In the genomic region with DNA sequence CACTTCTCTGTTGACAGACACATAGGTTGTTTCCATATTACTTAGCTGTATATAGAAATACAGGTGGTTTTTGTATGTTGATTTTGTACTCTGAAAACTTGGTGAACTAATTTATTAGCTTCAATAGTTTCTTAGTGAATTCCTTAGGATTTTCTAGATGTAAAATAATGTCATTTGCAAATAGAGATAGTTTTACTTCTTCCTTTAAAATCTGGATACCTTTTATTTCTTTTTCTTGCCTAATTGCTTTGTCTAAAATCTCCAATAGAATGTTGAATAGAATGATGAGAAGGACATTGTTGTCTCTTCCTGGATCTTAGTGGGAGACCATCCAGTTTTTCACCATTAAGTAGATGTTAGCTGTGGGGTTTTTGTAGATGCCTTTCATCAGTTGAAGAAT, we compare ENCODE assay signal across 25 cellular contexts.
"Had no signal": no experiment of that assay in that cellular context is flagged by ENCODE, and none has a peak within 500 bp of the region (broad histone marks: within the 10 kb centered on the region; RNA-seq: fewer than 3 reads in every experiment).

No MANE protein-coding gene starts in this region.

- H3K4me3 ChIP-seq: body of pancreas, K562 had no signal

- H3K4me1 ChIP-seq: body of pancreas had no signal

- DNase-seq: activated B cell treated with CpG ODN at 0.5 μM for 24 hours; activated CD4-positive, alpha-beta T cell treated with anti-CD3 and anti-CD28 coated beads for 1 hour; activated CD4-positive, alpha-beta T cell treated with anti-CD3 and anti-CD28 coated beads, Interleukin-2, amount 10 ng/mL, durations not matched to agents 24 days and 14 days; activated CD4-positive, alpha-beta T cell treated with anti-CD3 and anti-CD28 coated beads, Interleukin-2, amount 50 U/mL, for 48 hours; activated CD8-positive, alpha-beta memory T cell treated with anti-CD3 and anti-CD28 coated beads, Interleukin-2, amount 10 ng/mL, durations not matched to agents 7 days and 5 days; activated gamma-delta T cell treated with Interleukin-2 at 50 U/mL for 16 hours; activated naive CD4-positive, alpha-beta T cell treated with anti-CD3 and anti-CD28 coated beads, Interleukin-2, amount 50 U/mL, for 16 hours; activated T-cell treated with anti-CD3 and anti-CD28 coated beads, Interleukin-2, amount 50 U/mL, for 48 hours; aorta; body of pancreas; central memory CD4-positive, alpha-beta T cell; Karpas-422; NCI-H146; NCI-H187 treated with DMSO at 0.1 percent for 48 hours; NCI-H2081 treated with DMSO at 0.1 percent for 48 hours; NCI-H446; NCI-H524; PC-3; SIG-M5; T-helper 2 cell; T1000 had no signal

- H3K27me3 Mint-ChIP-seq: activated B cell treated with CpG ODN at 0.5 μM for 24 hours; activated CD8-positive, alpha-beta memory T cell treated with anti-CD3 and anti-CD28 coated beads, Interleukin-2, amount 10 ng/mL, durations not matched to agents 7 days and 5 days had no signal

- H3K27ac Mint-ChIP-seq: activated B cell treated with CpG ODN at 0.5 μM for 24 hours; activated CD4-positive, alpha-beta T cell treated with anti-CD3 and anti-CD28 coated beads, Interleukin-2, amount 10 ng/mL, durations not matched to agents 24 days and 14 days; activated CD8-positive, alpha-beta memory T cell treated with anti-CD3 and anti-CD28 coated beads, Interleukin-2, amount 10 ng/mL, durations not matched to agents 7 days and 5 days; activated T-helper 2 cell treated with anti-CD3 and anti-CD28 coated beads, Interferon-gamma antibody, Interleukin-2, Interleukin-4, amounts not matched to agents 10 μg/mL and 5 μg/mL and 100 μg/mL, durations not matched to agents 14 hours and 24 hours and 36 hours had no signal

- H3K27ac ChIP-seq: body of pancreas had no signal

- ATAC-seq: activated CD8-positive, alpha-beta memory T cell treated with anti-CD3 and anti-CD28 coated beads, Interleukin-2, amount 10 ng/mL, durations not matched to agents 7 days and 5 days; body of pancreas; K562; PC-3 had no signal

- H3K4me3 Mint-ChIP-seq: activated B cell treated with CpG ODN at 0.5 μM for 24 hours had no signal

- FAIRE-seq: bronchial epithelial cell, K562, TTC549 had no signal

- H3K27me3 ChIP-seq: body of pancreas had no signal
